ENCODE assay signal across 8 cellular contexts in the genomic region with DNA sequence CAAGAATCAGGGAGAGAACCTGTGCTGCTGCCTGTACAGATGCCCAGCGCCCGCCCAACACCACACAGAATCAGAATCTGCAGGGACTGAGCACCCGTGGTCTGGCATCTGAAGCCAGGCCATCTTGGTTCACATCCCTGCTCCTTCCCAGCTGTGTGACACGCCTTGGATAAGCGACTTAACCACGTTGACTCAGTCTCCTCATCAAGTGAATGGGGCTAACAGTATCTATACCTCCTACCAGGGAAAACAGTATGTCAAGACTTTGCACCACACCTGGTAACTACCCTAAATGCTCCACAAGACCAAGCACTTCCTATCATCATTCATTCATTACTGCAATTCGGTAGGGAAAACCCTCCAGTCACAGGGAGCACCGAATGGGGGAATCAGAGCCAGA. TPM values are rescaled to one million over a fixed set of nuclear protein-coding genes. Genes with fewer than 3 reads are reported as not detected.
DNase-seq lines count a peak whose midpoint lies in the region; ATAC-seq and TF ChIP-seq lines count a peak whose summit lies in the region.

No MANE protein-coding gene starts in this region.

- H3K4me3 ChIP-seq in HEK293 (ENCODE audit: low read depth, low read length): peak overlapping the region; percentile 98
- peak overlapping the region; percentile 83 for H3K4me3 ChIP-seq in iPS-11a (ENCODE audit: low read depth, low read length)

- peaks cover 11% of the 10 kb centered on the region for H3K4me1 ChIP-seq in HEK293 (ENCODE audit: control insufficient read depth, insufficient read depth, low read length)

- peak overlapping the region; percentile 95 for H3K4me3 Mint-ChIP-seq in activated CD8-positive, alpha-beta T cell treated with anti-CD3 and anti-CD28 coated beads for 36 hours
- H3K4me3 Mint-ChIP-seq in stimulated activated effector memory CD8-positive, alpha-beta T cell treated with anti-CD3 and anti-CD28 coated beads, Interleukin-12 subunit alpha, Interleukin-12 subunit beta, amount 100 ng/mL, for 72 hours: peak overlapping the region; percentile 97

- no peaks in the 10 kb centered on the region for H3K9me3 Mint-ChIP-seq in activated CD8-positive, alpha-beta T cell treated with anti-CD3 and anti-CD28 coated beads for 36 hours
- H3K9me3 Mint-ChIP-seq in stimulated activated effector memory CD8-positive, alpha-beta T cell treated with anti-CD3 and anti-CD28 coated beads, Interleukin-12 subunit alpha, Interleukin-12 subunit beta, amount 100 ng/mL, for 72 hours: no peaks in the 10 kb centered on the region

- ATAC-seq in activated CD8-positive, alpha-beta T cell treated with anti-CD3 and anti-CD28 coated beads for 36 hours: no peak
- no peak for ATAC-seq in stimulated activated effector memory CD8-positive, alpha-beta T cell treated with anti-CD3 and anti-CD28 coated beads, Interleukin-12 subunit alpha, Interleukin-12 subunit beta, amount 100 ng/mL, for 72 hours
- no peak for ATAC-seq in GM19035 (IDR thresholded peaks at IDR 0.05; ENCODE audit: unreplicated experiment)

- POLR2A ChIA-PET in HEK293 (lab: Yijun Ruan, JAX): interaction anchor here (2.1 to 2.2 kb wide), 2 partner anchors 11 to 73 kb away, joined by 10 to 12 read pairs; a partner anchor contains a TSS
- POLR2A ChIA-PET in activated CD8-positive, alpha-beta T cell treated with anti-CD3 and anti-CD28 coated beads for 36 hours (lab: Charles Lee): interaction anchor here (0.7 to 4.1 kb wide), 6 partner anchors 13 to 447 kb away, joined by 3 to 24 read pairs (median 4); no protein-coding TSS in a partner anchor

- no peaks in the 10 kb centered on the region for H3K27me3 Mint-ChIP-seq in activated CD8-positive, alpha-beta T cell treated with anti-CD3 and anti-CD28 coated beads for 36 hours

- no peak for DNase-seq in activated CD8-positive, alpha-beta T cell treated with anti-CD3 and anti-CD28 coated beads for 36 hours
- DNase-seq in stimulated activated effector memory CD8-positive, alpha-beta T cell treated with anti-CD3 and anti-CD28 coated beads, Interleukin-12 subunit alpha, Interleukin-12 subunit beta, amount 100 ng/mL, for 72 hours (ENCODE audit: low spot score in 2 of 2): no peak
- no peak for DNase-seq in SK-N-DZ (ENCODE audit: low spot score)
- DNase-seq in NCI-H2227 (lab: John Stamatoyannopoulos, UW; ENCODE audit: unreplicated experiment): no peak
- DNase-seq in HT-29 (ENCODE audit: low spot score): no peak

- peaks cover 5 to 41% of the 10 kb centered on the region in 2 experiments; a peak in 2 of 3 replicates for H3K36me3 ChIP-seq in HEK293 (ENCODE audit: control insufficient read depth in 2 of 2, insufficient read depth in 1 of 2, low read length in 2 of 2)

- CTCF ChIA-PET in HEK293 (lab: Yijun Ruan, JAX): interaction anchor here (0.8 to 1.2 kb wide), 2 partner anchors 9 to 11 kb away, joined by 4 read pairs; no protein-coding TSS in a partner anchor
- CTCF ChIA-PET in activated CD8-positive, alpha-beta T cell treated with anti-CD3 and anti-CD28 coated beads for 36 hours (lab: Charles Lee): interaction anchor here (3.4 to 6.3 kb wide), 4 partner anchors 9 to 173 kb away, joined by 21 to 32 read pairs (median 30); a partner anchor contains a TSS

- peak overlapping the region; percentile 91 for H3K27ac Mint-ChIP-seq in activated CD8-positive, alpha-beta T cell treated with anti-CD3 and anti-CD28 coated beads for 36 hours
- H3K27ac Mint-ChIP-seq in stimulated activated effector memory CD8-positive, alpha-beta T cell treated with anti-CD3 and anti-CD28 coated beads, Interleukin-12 subunit alpha, Interleukin-12 subunit beta, amount 100 ng/mL, for 72 hours: peak overlapping the region; percentile 99

- no peak for TF ChIP-seq CTCF in HEK293 (tag by site-specific recombination; IDR thresholded peaks at IDR 0.05)
- no peak for TF ChIP-seq CTCF in activated CD8-positive, alpha-beta T cell treated with anti-CD3 and anti-CD28 coated beads for 36 hours (IDR thresholded peaks at IDR 0.05)

- H3K36me3 Mint-ChIP-seq in activated CD8-positive, alpha-beta T cell treated with anti-CD3 and anti-CD28 coated beads for 36 hours (ENCODE audit: low read depth): peaks cover 54% of the 10 kb centered on the region
- H3K36me3 Mint-ChIP-seq in stimulated activated effector memory CD8-positive, alpha-beta T cell treated with anti-CD3 and anti-CD28 coated beads, Interleukin-12 subunit alpha, Interleukin-12 subunit beta, amount 100 ng/mL, for 72 hours: peaks cover 59% of the 10 kb centered on the region

- intact Hi-C loops in activated CD8-positive, alpha-beta T cell treated with anti-CD3 and anti-CD28 coated beads for 36 hours (cut with micrococcal nuclease): loop anchor here (5.0 to 10.0 kb wide), 2 partner anchors 72 to 184 kb away; a partner anchor contains a TSS

- H3K4me1 Mint-ChIP-seq in activated CD8-positive, alpha-beta T cell treated with anti-CD3 and anti-CD28 coated beads for 36 hours (ENCODE audit: low read depth): peaks cover 57% of the 10 kb centered on the region
- peaks cover 65% of the 10 kb centered on the region for H3K4me1 Mint-ChIP-seq in stimulated activated effector memory CD8-positive, alpha-beta T cell treated with anti-CD3 and anti-CD28 coated beads, Interleukin-12 subunit alpha, Interleukin-12 subunit beta, amount 100 ng/mL, for 72 hours

- H3K27ac ChIP-seq in HEK293 (ENCODE audit: extremely low read depth, low read depth, low read length): no peak overlapping the region

- H3K9me3 ChIP-seq in HEK293 (ENCODE audit: control insufficient read depth, insufficient read depth, low read depth, low read length): no peaks in the 10 kb centered on the region

TF ChIP-seq in HEK293, 187 proteins besides CTCF, POLR2A, EP300 and RAD21 (continues in another document):
- TF ChIP-seq, protein P1, sequence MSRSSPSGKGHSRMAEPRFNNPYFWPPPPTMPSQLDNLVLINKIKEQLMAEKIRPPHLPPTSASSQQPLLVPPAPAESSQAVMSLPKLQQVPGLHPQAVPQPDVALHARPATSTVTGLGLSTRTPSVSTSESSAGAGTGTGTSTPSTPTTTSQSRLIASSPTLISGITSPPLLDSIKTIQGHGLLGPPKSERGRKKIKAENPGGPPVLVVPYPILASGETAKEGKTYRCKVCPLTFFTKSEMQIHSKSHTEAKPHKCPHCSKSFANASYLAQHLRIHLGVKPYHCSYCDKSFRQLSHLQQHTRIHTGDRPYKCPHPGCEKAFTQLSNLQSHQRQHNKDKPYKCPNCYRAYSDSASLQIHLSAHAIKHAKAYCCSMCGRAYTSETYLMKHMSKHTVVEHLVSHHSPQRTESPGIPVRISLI (tag by site-specific recombination; IDR thresholded peaks at IDR 0.05): no peak
- TF ChIP-seq, protein P2, sequence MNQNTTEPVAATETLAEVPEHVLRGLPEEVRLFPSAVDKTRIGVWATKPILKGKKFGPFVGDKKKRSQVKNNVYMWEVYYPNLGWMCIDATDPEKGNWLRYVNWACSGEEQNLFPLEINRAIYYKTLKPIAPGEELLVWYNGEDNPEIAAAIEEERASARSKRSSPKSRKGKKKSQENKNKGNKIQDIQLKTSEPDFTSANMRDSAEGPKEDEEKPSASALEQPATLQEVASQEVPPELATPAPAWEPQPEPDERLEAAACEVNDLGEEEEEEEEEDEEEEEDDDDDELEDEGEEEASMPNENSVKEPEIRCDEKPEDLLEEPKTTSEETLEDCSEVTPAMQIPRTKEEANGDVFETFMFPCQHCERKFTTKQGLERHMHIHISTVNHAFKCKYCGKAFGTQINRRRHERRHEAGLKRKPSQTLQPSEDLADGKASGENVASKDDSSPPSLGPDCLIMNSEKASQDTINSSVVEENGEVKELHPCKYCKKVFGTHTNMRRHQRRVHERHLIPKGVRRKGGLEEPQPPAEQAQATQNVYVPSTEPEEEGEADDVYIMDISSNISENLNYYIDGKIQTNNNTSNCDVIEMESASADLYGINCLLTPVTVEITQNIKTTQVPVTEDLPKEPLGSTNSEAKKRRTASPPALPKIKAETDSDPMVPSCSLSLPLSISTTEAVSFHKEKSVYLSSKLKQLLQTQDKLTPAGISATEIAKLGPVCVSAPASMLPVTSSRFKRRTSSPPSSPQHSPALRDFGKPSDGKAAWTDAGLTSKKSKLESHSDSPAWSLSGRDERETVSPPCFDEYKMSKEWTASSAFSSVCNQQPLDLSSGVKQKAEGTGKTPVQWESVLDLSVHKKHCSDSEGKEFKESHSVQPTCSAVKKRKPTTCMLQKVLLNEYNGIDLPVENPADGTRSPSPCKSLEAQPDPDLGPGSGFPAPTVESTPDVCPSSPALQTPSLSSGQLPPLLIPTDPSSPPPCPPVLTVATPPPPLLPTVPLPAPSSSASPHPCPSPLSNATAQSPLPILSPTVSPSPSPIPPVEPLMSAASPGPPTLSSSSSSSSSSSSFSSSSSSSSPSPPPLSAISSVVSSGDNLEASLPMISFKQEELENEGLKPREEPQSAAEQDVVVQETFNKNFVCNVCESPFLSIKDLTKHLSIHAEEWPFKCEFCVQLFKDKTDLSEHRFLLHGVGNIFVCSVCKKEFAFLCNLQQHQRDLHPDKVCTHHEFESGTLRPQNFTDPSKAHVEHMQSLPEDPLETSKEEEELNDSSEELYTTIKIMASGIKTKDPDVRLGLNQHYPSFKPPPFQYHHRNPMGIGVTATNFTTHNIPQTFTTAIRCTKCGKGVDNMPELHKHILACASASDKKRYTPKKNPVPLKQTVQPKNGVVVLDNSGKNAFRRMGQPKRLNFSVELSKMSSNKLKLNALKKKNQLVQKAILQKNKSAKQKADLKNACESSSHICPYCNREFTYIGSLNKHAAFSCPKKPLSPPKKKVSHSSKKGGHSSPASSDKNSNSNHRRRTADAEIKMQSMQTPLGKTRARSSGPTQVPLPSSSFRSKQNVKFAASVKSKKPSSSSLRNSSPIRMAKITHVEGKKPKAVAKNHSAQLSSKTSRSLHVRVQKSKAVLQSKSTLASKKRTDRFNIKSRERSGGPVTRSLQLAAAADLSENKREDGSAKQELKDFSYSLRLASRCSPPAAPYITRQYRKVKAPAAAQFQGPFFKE (tag by site-specific recombination; IDR thresholded peaks at IDR 0.05; ENCODE audit: borderline replicate concordance): no peak
- TF ChIP-seq, protein P3, sequence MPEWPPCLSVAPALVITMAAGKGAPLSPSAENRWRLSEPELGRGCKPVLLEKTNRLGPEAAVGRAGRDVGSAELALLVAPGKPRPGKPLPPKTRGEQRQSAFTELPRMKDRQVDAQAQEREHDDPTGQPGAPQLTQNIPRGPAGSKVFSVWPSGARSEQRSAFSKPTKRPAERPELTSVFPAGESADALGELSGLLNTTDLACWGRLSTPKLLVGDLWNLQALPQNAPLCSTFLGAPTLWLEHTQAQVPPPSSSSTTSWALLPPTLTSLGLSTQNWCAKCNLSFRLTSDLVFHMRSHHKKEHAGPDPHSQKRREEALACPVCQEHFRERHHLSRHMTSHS (tag by site-specific recombination; IDR thresholded peaks at IDR 0.05): no peak
- TF ChIP-seq ZNF670 (tag by site-specific recombination; IDR thresholded peaks at IDR 0.05; ENCODE audit: low read depth): no peak
- no peak for TF ChIP-seq ZNF561 (tag by site-specific recombination; IDR thresholded peaks at IDR 0.05; ENCODE audit: borderline replicate concordance)
- no peak for TF ChIP-seq ZBTB8A (tag by site-specific recombination; IDR thresholded peaks at IDR 0.05)

RNA-seq across cellular contexts. Expression of a gene that starts 1.2 kb away (rescaled TPM):
- total RNA-seq in activated CD8-positive, alpha-beta T cell treated with anti-CD3 and anti-CD28 coated beads for 36 hours: 10 to 100 TPM; 74.3 to 87.5 TPM
- 71.9 and 78.2 TPM in 2 replicates for polyA plus RNA-seq in SK-N-DZ (2014; cell fraction: cytosol; rRNA removed)
- polyA plus RNA-seq in SK-N-DZ (2014; cell fraction: nucleus; rRNA removed): 54.0 and 151 TPM in 2 replicates
- total RNA-seq in HT-29 (2014; rRNA removed; shearing (Covaris generic)): 62.1 and 79.3 TPM in 2 replicates
